Comparison of ENCODE assay signal across 1 cellular context in genomic region chr3:38165722-38166387, GRCh38.
TF ChIP-seq lines count a peak whose summit lies in the region.

No MANE protein-coding gene starts in this region.

TF ChIP-seq in K562, 482 proteins besides CTCF, POLR2A, EP300 and RAD21 (continued from another document and continues in another):
- TF ChIP-seq, protein P1, sequence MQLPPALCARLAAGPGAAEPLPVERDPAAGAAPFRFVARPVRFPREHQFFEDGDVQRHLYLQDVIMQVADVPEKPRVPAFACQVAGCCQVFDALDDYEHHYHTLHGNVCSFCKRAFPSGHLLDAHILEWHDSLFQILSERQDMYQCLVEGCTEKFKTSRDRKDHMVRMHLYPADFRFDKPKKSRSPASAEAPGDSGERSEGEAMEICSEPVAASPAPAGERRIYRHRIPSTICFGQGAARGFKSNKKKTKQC (CRISPR knock-in tag; IDR thresholded peaks at IDR 0.05): no peak
- TF ChIP-seq MTA3 (IDR thresholded peaks at IDR 0.05; ENCODE audit: borderline replicate concordance) (no peak), BCL6 (CRISPR knock-in tag; IDR thresholded peaks at IDR 0.05) (no peak), ZNF589 (CRISPR knock-in tag; IDR thresholded peaks at IDR 0.05; ENCODE audit: low read depth) (no peak), ZBTB40 (IDR thresholded peaks at IDR 0.05) (peak; percentile 34; the same call in 1 of the 2 replicates), ZBTB40 (CRISPR knock-in tag; IDR thresholded peaks at IDR 0.05) (no peak), ZNF282 (CRISPR knock-in tag; IDR thresholded peaks at IDR 0.05) (peak; percentile 75; the same call in 1 of the 2 replicates), SMC3 (conservative IDR thresholded peaks at IDR 0.05; ENCODE audit: insufficient read depth, low read depth, low read length) (no peak), ESRRB (CRISPR knock-in tag; IDR thresholded peaks at IDR 0.05; ENCODE audit: borderline replicate concordance) (no peak), ZNF274 (IDR thresholded peaks at IDR 0.05; ENCODE audit: borderline replicate concordance, low read depth, low read length) (no peak), IRF2 (CRISPR knock-in tag; IDR thresholded peaks at IDR 0.05) (no peak), FOS (IDR thresholded peaks at IDR 0.05; ENCODE audit: extremely low read depth, insufficient read length) (no peak), BCLAF1 (IDR thresholded peaks at IDR 0.05; ENCODE audit: borderline replicate concordance in 1 of 2, control insufficient read depth in 1 of 2, low read depth in 2 of 2, low read length in 1 of 2) (no peak), ZC3H8 (IDR thresholded peaks at IDR 0.05) (no peak), MLLT1 (IDR thresholded peaks at IDR 0.05) (no peak), SMARCB1 (IDR thresholded peaks at IDR 0.05; ENCODE audit: insufficient read length, low read depth) (no peak), ZFP1 (CRISPR knock-in tag; IDR thresholded peaks at IDR 0.05) (no peak; the same call in 1 of the 2 replicates), MTA2 (IDR thresholded peaks at IDR 0.05; ENCODE audit: low read depth) (no peak), MGA (IDR thresholded peaks at IDR 0.05) (no peak)
- TF ChIP-seq, protein P2, sequence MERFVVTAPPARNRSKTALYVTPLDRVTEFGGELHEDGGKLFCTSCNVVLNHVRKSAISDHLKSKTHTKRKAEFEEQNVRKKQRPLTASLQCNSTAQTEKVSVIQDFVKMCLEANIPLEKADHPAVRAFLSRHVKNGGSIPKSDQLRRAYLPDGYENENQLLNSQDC (CRISPR knock-in tag; IDR thresholded peaks at IDR 0.05): no peak; the same call in 1 of the 2 replicates
- TF ChIP-seq, protein P3, sequence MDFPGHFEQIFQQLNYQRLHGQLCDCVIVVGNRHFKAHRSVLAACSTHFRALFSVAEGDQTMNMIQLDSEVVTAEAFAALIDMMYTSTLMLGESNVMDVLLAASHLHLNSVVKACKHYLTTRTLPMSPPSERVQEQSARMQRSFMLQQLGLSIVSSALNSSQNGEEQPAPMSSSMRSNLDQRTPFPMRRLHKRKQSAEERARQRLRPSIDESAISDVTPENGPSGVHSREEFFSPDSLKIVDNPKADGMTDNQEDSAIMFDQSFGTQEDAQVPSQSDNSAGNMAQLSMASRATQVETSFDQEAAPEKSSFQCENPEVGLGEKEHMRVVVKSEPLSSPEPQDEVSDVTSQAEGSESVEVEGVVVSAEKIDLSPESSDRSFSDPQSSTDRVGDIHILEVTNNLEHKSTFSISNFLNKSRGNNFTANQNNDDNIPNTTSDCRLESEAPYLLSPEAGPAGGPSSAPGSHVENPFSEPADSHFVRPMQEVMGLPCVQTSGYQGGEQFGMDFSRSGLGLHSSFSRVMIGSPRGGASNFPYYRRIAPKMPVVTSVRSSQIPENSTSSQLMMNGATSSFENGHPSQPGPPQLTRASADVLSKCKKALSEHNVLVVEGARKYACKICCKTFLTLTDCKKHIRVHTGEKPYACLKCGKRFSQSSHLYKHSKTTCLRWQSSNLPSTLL (IDR thresholded peaks at IDR 0.05): no peak
